ENCODE assay signal across 16 cellular contexts in the genomic region with DNA sequence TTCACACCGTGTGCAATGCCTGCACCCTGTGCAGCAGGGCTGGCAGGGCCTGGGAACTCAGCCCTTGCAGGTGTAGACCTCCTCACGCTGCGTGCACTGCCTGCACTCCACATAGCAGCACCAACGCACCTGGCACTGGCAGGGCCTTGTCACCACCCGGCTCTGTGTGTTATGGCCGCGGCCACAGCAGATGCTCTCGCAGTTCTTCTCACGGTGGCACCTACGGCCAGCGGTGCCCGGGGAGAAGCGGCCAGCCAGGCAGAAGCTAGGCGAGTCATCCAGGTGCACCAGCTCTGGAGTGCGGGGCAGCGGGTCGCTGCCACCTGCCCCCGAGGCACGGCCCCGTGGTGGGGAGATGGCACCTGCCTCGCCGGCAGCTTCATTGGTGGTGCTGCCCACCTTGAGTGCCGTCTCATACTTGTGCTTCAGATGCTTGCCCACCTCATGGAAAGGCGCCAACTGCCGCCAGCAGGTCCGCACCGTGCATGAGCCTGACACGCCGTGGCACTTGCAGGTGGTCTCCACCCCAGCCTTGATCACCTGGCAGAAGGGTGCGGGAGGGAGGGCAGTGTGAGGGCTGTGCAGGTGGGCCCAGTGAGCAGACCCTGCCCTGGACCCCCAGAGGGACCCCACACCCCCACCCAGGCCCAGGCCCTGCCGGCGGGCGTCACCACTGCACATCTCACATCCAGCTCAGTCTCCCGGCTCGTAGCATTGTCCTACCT. TPM values are rescaled to one million over a fixed set of nuclear protein-coding genes. Genes with fewer than 3 reads are reported as not detected.
A peak's percentile ranks its signal among the peaks of the same experiment; 100 is the strongest.
DNase-seq lines count a peak whose midpoint lies in the region; ATAC-seq, FAIRE-seq and TF ChIP-seq lines count a peak whose summit lies in the region.
"Had no signal": no experiment of that assay in that cellular context is flagged by ENCODE, and none has a peak within 500 bp of the region (broad histone marks: within the 10 kb centered on the region; RNA-seq: fewer than 3 reads in every experiment).

No MANE protein-coding gene starts in this region.

- POLR2A ChIA-PET in H1 (lab: Charles Lee; ENCODE audit: partially characterized antibody), result interaction anchor here (1.6 kb wide), 1 partner anchor 9 kb away, joined by 3 read pairs; no protein-coding TSS in a partner anchor

- H3K14ac ChIP-seq in H1 (ENCODE audit: insufficient read length), result no peak overlapping the region

- TF ChIP-seq CTCF in H1 (IDR thresholded peaks at IDR 0.05; ENCODE audit: control extremely low read depth in 1 of 3, insufficient read depth in 1 of 3, low read depth in 1 of 3, low read length in 3 of 3), result no peak
- no peak for TF ChIP-seq CTCF in osteoblast (IDR thresholded peaks at IDR 0.05; ENCODE audit: extremely low read depth, low read depth, low read length)

- H3K4ac ChIP-seq in H1 (replicated peaks; ENCODE audit: insufficient read length, low read depth, low read length), result no peak overlapping the region

- H3K4me3 ChIP-seq in H1 (ENCODE audit: extremely low read depth in 1 of 4, insufficient read depth in 2 of 4, low read depth in 3 of 4, low read length in 4 of 4) (no peak overlapping the region), osteoblast (ENCODE audit: insufficient read depth, low read length) (no peak overlapping the region)

- 0 out of 2 replicates have a peak overlapping the region, but pooled peaks have one; percentile 4 for H2BK12ac ChIP-seq in H1 (ENCODE audit: low read depth, low read length)

- no peak overlapping the region for H2BK15ac ChIP-seq in H1 (ENCODE audit: low read length)

- WGBS in H1 (ENCODE audit: extremely low coverage in 1 of 2, insufficient coverage in 1 of 2, insufficient read length in 1 of 2, insufficient replicate concordance in 2 of 2, low coverage in 1 of 2, low lambda C conversion rate in 2 of 2, missing lambda C conversion rate in 1 of 2), 2 experiments, result 92% methylated on average over 27 of the region's 35 CpGs; no CpG with 5 or more reads in 1 of the 2 experiments

- H2AK5ac ChIP-seq in H1 (ENCODE audit: low read depth, low read length), result no peak overlapping the region

- no peak overlapping the region for H4K91ac ChIP-seq in H1 (replicated peaks; ENCODE audit: insufficient read length, low read length)

- H2BK20ac ChIP-seq in H1 (ENCODE audit: low read length), result no peak overlapping the region

- no peak overlapping the region for H3K18ac ChIP-seq in H1 (ENCODE audit: extremely low read depth, low read length)

- TF ChIP-seq RAD21 in H1 (IDR thresholded peaks at IDR 0.05 in 1 of 2, conservative IDR thresholded peaks at IDR 0.05 in 1 of 2; ENCODE audit: low read depth in 2 of 2, low read length in 2 of 2), result no peak

- peaks cover 1% of the 10 kb centered on the region; the same call in 1 of the 2 replicates for H3K23me2 ChIP-seq in H1 (ENCODE audit: low read depth, low read length)

- H3K4me2 ChIP-seq in H1 (ENCODE audit: insufficient read depth in 1 of 2, low read depth in 2 of 2, low read length in 2 of 2), result no peak overlapping the region
- no peak overlapping the region for H3K4me2 ChIP-seq in osteoblast (ENCODE audit: insufficient read depth, low read length)

- TF ChIP-seq POLR2A in H1 (IDR thresholded peaks at IDR 0.05; ENCODE audit: control extremely low read depth in 1 of 2, low read depth in 2 of 2, low read length in 2 of 2), result no peak

- no peaks in the 10 kb centered on the region; a peak in 1 of 7 replicates for H3K27me3 ChIP-seq in H1 (replicated peaks in 1 of 4; ENCODE audit: control insufficient read depth in 3 of 4, extremely low read depth in 1 of 4, insufficient read depth in 3 of 4, low read length in 3 of 4)
- no peaks in the 10 kb centered on the region for H3K27me3 ChIP-seq in osteoblast (ENCODE audit: insufficient read depth, low read length)

- H2BK120ac ChIP-seq in H1 (replicated peaks; ENCODE audit: low read depth, low read length), result no peak overlapping the region

- no peak for FAIRE-seq in H1 (lab: Jason Lieb, UNC)
- FAIRE-seq: D721Med, H54 had no signal

- CTCF ChIA-PET in H1 (lab: Charles Lee; ENCODE audit: partially characterized antibody), result interaction anchor here (1.3 to 1.9 kb wide), 3 partner anchors 10 to 14 kb away, joined by 3 to 6 read pairs (median 4); no protein-coding TSS in a partner anchor

- H4K8ac ChIP-seq in H1 (ENCODE audit: extremely low read depth, insufficient read depth, low read length), result peak overlapping the region; percentile 51

- H2AFZ ChIP-seq in H1 (ENCODE audit: low read length), result no peak overlapping the region
- no peak overlapping the region for H2AFZ ChIP-seq in osteoblast (ENCODE audit: low read length)

- H3K56ac ChIP-seq in H1 (replicated peaks; ENCODE audit: insufficient read length, low read depth, low read length), result no peak overlapping the region

- no peak for TF ChIP-seq EP300 in H1 (IDR thresholded peaks at IDR 0.05; ENCODE audit: borderline replicate concordance in 1 of 2, low read depth in 2 of 2, low read length in 2 of 2)

- H3K4me1 ChIP-seq in H1 (replicated peaks in 1 of 4; ENCODE audit: control insufficient read depth in 3 of 4, insufficient read depth in 4 of 4, low read length in 3 of 4) (peaks cover 0 to 13% (median 8%) of the 10 kb centered on the region in 4 experiments; a peak in 5 of 7 replicates), osteoblast (ENCODE audit: insufficient read depth, low read length) (no peaks in the 10 kb centered on the region)

- peak; percentile 37 for DNase-seq in Right ventricle myocardium superior
- no peak for DNase-seq in cardiac septum (ENCODE audit: low spot score)
- peak; percentile 68 for DNase-seq in DMS79 (lab: John Stamatoyannopoulos, UW)
- DNase-seq in H1 (ENCODE audit: low read depth in 1 of 2, low spot score in 2 of 2), result no peak
- peak; percentile 56 for DNase-seq in osteoblast (ENCODE audit: insufficient read length, low spot score, missing footprints)
- no peak for DNase-seq in activated T-cell treated with anti-CD3 and anti-CD28 coated beads, Interleukin-2, amount 50 U/mL, for 1 hour
- no peak for DNase-seq in amniotic stem cell (lab: John Stamatoyannopoulos, UW)
- DNase-seq: 8988T, COR-L47, DMS153, GF-D8 had no signal

- H3K9me3 ChIP-seq in H1 (ENCODE audit: insufficient read depth in 2 of 2, low read depth in 1 of 2, low read length in 1 of 2), result no peaks in the 10 kb centered on the region
- H3K9me3 ChIP-seq in osteoblast (ENCODE audit: low read depth, low read length), result no peaks in the 10 kb centered on the region

- H3K27ac ChIP-seq in H1 (ENCODE audit: low read depth, low read length), result no peak overlapping the region
- no peak overlapping the region for H3K27ac ChIP-seq in osteoblast (ENCODE audit: low read depth, low read length)
- H3K27ac ChIP-seq: C4-2B, HL-60 had no signal

- H3K9ac ChIP-seq in H1 (replicated peaks in 1 of 4; ENCODE audit: extremely low read depth in 1 of 4, low read depth in 3 of 4, low read length in 3 of 4), result no peak overlapping the region

- H3K79me1 ChIP-seq in H1 (ENCODE audit: low read depth, low read length), result 0 out of 2 replicates have a peak, but pooled peaks cover 2% of the 10 kb centered on the region

- no peak overlapping the region for H2BK5ac ChIP-seq in H1 (ENCODE audit: low read depth, low read length)

- no peak overlapping the region for H3K23ac ChIP-seq in H1 (ENCODE audit: insufficient read length)

- H4K20me1 ChIP-seq in H1 (replicated peaks in 1 of 2; ENCODE audit: control insufficient read depth in 1 of 2, insufficient read depth in 2 of 2, low read length in 2 of 2) (peaks cover 0 to 3% of the 10 kb centered on the region in 2 experiments), osteoblast (ENCODE audit: insufficient read depth, low read length) (no peaks in the 10 kb centered on the region)

- ATAC-seq in Right ventricle myocardium superior (ENCODE audit: poor library complexity) (no peak), GM19035 (IDR thresholded peaks at IDR 0.05; ENCODE audit: unreplicated experiment) (no peak)

- H3K79me2 ChIP-seq in H1 (ENCODE audit: control insufficient read depth in 1 of 2, insufficient read depth in 2 of 2, low read length in 2 of 2) (no peaks in the 10 kb centered on the region; a peak in 1 of 4 replicates), osteoblast (ENCODE audit: insufficient read depth, low read length) (no peaks in the 10 kb centered on the region)

- H4K5ac ChIP-seq in H1 (ENCODE audit: insufficient read length, low read depth, low read length), result no peak overlapping the region

- no peaks in the 10 kb centered on the region for H3K36me3 ChIP-seq in H1 (ENCODE audit: control insufficient read depth in 2 of 4, insufficient read depth in 4 of 4, low read length in 3 of 4)
- H3K36me3 ChIP-seq in osteoblast (ENCODE audit: insufficient read depth, low read length), result no peaks in the 10 kb centered on the region

- intact Hi-C loops in Right ventricle myocardium superior (cut with DNase I) (no loop called here), cardiac septum (cut with DNase I) (no loop called here)

TF ChIP-seq in H1, 55 proteins besides CTCF, POLR2A, EP300 and RAD21 (continues in another document):
- no peak for TF ChIP-seq TAF7 (optimal IDR thresholded peaks at IDR 0.05; ENCODE audit: borderline replicate concordance, low read depth, low read length)
- no peak for TF ChIP-seq RXRA (IDR thresholded peaks at IDR 0.05; ENCODE audit: insufficient read depth, low read depth, low read length)
- TF ChIP-seq BACH1 (IDR thresholded peaks at IDR 0.05; ENCODE audit: low read length), result no peak
- no peak for TF ChIP-seq SP1 (IDR thresholded peaks at IDR 0.05; ENCODE audit: low read depth, low read length)
- TF ChIP-seq RNF2 (IDR thresholded peaks at IDR 0.05; ENCODE audit: borderline replicate concordance, low read depth, low read length, missing control alignments, poor library complexity, severe bottlenecking), result no peak
- no peak for TF ChIP-seq TEAD4 (IDR thresholded peaks at IDR 0.05; ENCODE audit: low read depth, low read length)
- no peak for TF ChIP-seq JUN (IDR thresholded peaks at IDR 0.05; ENCODE audit: low read depth, low read length)
- TF ChIP-seq KDM1A (IDR thresholded peaks at IDR 0.05; ENCODE audit: borderline replicate concordance, low read length), result no peak
- TF ChIP-seq TCF12 (IDR thresholded peaks at IDR 0.05; ENCODE audit: low read depth, low read length), result no peak
- TF ChIP-seq EGR1 (IDR thresholded peaks at IDR 0.05; ENCODE audit: borderline replicate concordance, low read depth, low read length), result no peak
- no peak for TF ChIP-seq CBX5 (IDR thresholded peaks at IDR 0.05; ENCODE audit: low read depth, low read length)

RNA-seq across cellular contexts. Expression of a gene that starts 26.1 kb away (rescaled TPM):
- total RNA-seq in Right ventricle myocardium superior (0.59 TPM), cardiac septum (6.5 TPM), osteoblast (0.36 and 0.88 TPM in 2 replicates)
- total RNA-seq in H1 (2021; fragmentation: NEBNext Ultra II Directional; extraction: Animal tissue kit (Norgen Biotek cat#: 25700)), result 0.78 and 1.1 TPM in 2 replicates
- polyA plus RNA-seq in H1 (2011; rRNA removed), result 1.5 and 2.2 TPM in 2 replicates
- 2.0 TPM for polyA plus RNA-seq in H1 (2011; cell fraction: cytosol; rRNA removed)
- polyA plus RNA-seq in H1 (2011; cell fraction: nucleus; rRNA removed), result 3.0 TPM
- 1.4 to 2.0 TPM (median 1.9 TPM) in 4 replicates for polyA plus RNA-seq in H1 (2012, experiment 1 of 2)
- 0.67 TPM for polyA plus RNA-seq in H1 (2012, experiment 2 of 2)
- polyA plus RNA-seq in H1 (2013, experiment 1 of 2), result 0.41 TPM
- 0.50 TPM for polyA plus RNA-seq in H1 (2013, experiment 2 of 2)
- 1.9 and 2.1 TPM in 2 replicates for polyA minus RNA-seq in H1 (2011; rRNA and poly(A)+ RNA removed)
- polyA minus RNA-seq in H1 (2011; cell fraction: cytosol; rRNA and poly(A)+ RNA removed), result 0.95 TPM
- polyA minus RNA-seq in H1 (2011; cell fraction: nucleus; rRNA and poly(A)+ RNA removed), result 1.2 TPM

Comparison
In these comparisons a context has a peak if more than half of its experiments do, and no peak if none do; other contexts are left out.
1. DNase-seq: peak in Right ventricle myocardium superior (single experiment), DMS79 (single experiment) and osteoblast (single experiment); none in cardiac septum (single experiment), H1 (0 of 2), activated T-cell treated with anti-CD3 and anti-CD28 coated beads, Interleukin-2, amount 50 U/mL, for 1 hour (single experiment) and amniotic stem cell (single experiment).